Comparison of ENCODE assay signal across 13 cellular contexts in genomic region chr7:697259-697615, GRCh38.
"Had no signal": no experiment of that assay in that cellular context is flagged by ENCODE, and none has a peak within 500 bp of the region (broad histone marks: within the 10 kb centered on the region; RNA-seq: fewer than 3 reads in every experiment).

No MANE protein-coding gene starts in this region.

- H3K4me1 Mint-ChIP-seq: activated CD4-positive, alpha-beta memory T cell treated with anti-CD3 and anti-CD28 coated beads, Interleukin-2, amount 10 ng/mL, durations not matched to agents 7 days and 5 days; immature natural killer cell had no signal

- H3K36me3 ChIP-seq: cardiac muscle cell had no signal

- H3K9me3 Mint-ChIP-seq: activated naive CD4-positive, alpha-beta T cell treated with anti-CD3 and anti-CD28 coated beads for 36 hours; natural killer cell treated with Interleukin-12 subunit alpha and Interleukin-12 subunit beta and Interleukin-15 and Interleukin-18, amount 100 ng/mL, for 72 hours; T-cell had no signal

- H3K4me3 Mint-ChIP-seq: activated CD4-positive, alpha-beta memory T cell treated with anti-CD3 and anti-CD28 coated beads, Interleukin-2, amount 10 ng/mL, durations not matched to agents 7 days and 5 days; activated naive CD4-positive, alpha-beta T cell treated with anti-CD3 and anti-CD28 coated beads for 36 hours; immature natural killer cell; natural killer cell treated with Interleukin-12 subunit alpha and Interleukin-12 subunit beta and Interleukin-15 and Interleukin-18, amount 100 ng/mL, for 72 hours; stimulated activated naive B cell treated with anti-CD40 and anti-IgM and Interleukin-4, amounts not matched to agents 10 μg/mL and 1 μg/mL and 100 μg/mL, for 72 hours; T-cell had no signal

- H3K4me3 ChIP-seq: cardiac muscle cell, coronary artery, smooth muscle cell had no signal

- H3K27ac ChIP-seq: cardiac muscle cell had no signal

- H3K27me3 Mint-ChIP-seq: activated CD4-positive, alpha-beta memory T cell treated with anti-CD3 and anti-CD28 coated beads, Interleukin-2, amount 10 ng/mL, durations not matched to agents 7 days and 5 days; natural killer cell treated with Interleukin-12 subunit alpha and Interleukin-12 subunit beta and Interleukin-15 and Interleukin-18, amount 100 ng/mL, for 72 hours; stimulated activated naive B cell treated with anti-CD40 and anti-IgM and Interleukin-4, amounts not matched to agents 10 μg/mL and 1 μg/mL and 100 μg/mL, for 72 hours; T-cell had no signal

- DNase-seq: activated CD4-positive, alpha-beta memory T cell treated with anti-CD3 and anti-CD28 coated beads, Interleukin-2, amount 10 ng/mL, durations not matched to agents 7 days and 5 days; activated naive CD4-positive, alpha-beta T cell treated with anti-CD3 and anti-CD28 coated beads for 36 hours; effector CD8-positive, alpha-beta T cell; immature natural killer cell; left colon; stimulated activated CD4-positive, alpha-beta T cell treated with anti-CD3 and anti-CD28 coated beads, Interleukin-1b, Interleukin-23, amount 100 ng/mL, for 48 hours; stimulated activated naive B cell treated with anti-CD40 and anti-IgM and Interleukin-4, amounts not matched to agents 10 μg/mL and 1 μg/mL and 100 μg/mL, for 72 hours; T-cell; T1000 had no signal

- ATAC-seq: left colon; natural killer cell treated with Interleukin-12 subunit alpha and Interleukin-12 subunit beta and Interleukin-15 and Interleukin-18, amount 100 ng/mL, for 72 hours; stimulated activated naive B cell treated with anti-CD40 and anti-IgM and Interleukin-4, amounts not matched to agents 10 μg/mL and 1 μg/mL and 100 μg/mL, for 72 hours; T-cell had no signal

- H3K27me3 ChIP-seq: cardiac muscle cell had no signal

- H3K27ac Mint-ChIP-seq: activated CD4-positive, alpha-beta memory T cell treated with anti-CD3 and anti-CD28 coated beads, Interleukin-2, amount 10 ng/mL, durations not matched to agents 7 days and 5 days; activated naive CD4-positive, alpha-beta T cell treated with anti-CD3 and anti-CD28 coated beads for 36 hours; immature natural killer cell; natural killer cell treated with Interleukin-12 subunit alpha and Interleukin-12 subunit beta and Interleukin-15 and Interleukin-18, amount 100 ng/mL, for 72 hours; stimulated activated naive B cell treated with anti-CD40 and anti-IgM and Interleukin-4, amounts not matched to agents 10 μg/mL and 1 μg/mL and 100 μg/mL, for 72 hours; T-cell had no signal
